ENCODE assay signal across 16 cellular contexts in genomic region chr13:100543872-100544602, GRCh38. TPM values are rescaled to one million over a fixed set of nuclear protein-coding genes. Genes with fewer than 3 reads are reported as not detected.
A peak's percentile ranks its signal among the peaks of the same experiment; 100 is the strongest.
DNase-seq lines count a peak whose midpoint lies in the region; ATAC-seq and TF ChIP-seq lines count a peak whose summit lies in the region.
"Had no signal": no experiment of that assay in that cellular context is flagged by ENCODE, and none has a peak within 500 bp of the region (broad histone marks: within the 10 kb centered on the region; RNA-seq: fewer than 3 reads in every experiment).

No MANE protein-coding gene starts in this region.

- no peaks in the 10 kb centered on the region for H3K36me3 ChIP-seq in A673 (ENCODE audit: insufficient read depth, low read length, poor library complexity, severe bottlenecking)
- no peaks in the 10 kb centered on the region for H3K36me3 ChIP-seq in Peyer's patch
- H3K36me3 ChIP-seq: stomach had no signal

- peak overlapping the region; percentile 5 for H3K27ac ChIP-seq in A673 (ENCODE audit: low read depth, low read length, poor library complexity, severe bottlenecking)
- H3K27ac ChIP-seq in Peyer's patch, result no peak overlapping the region

- H3K27ac Mint-ChIP-seq in osteocyte (ENCODE audit: unreplicated experiment), result peak overlapping the region; percentile 91
- H3K27ac Mint-ChIP-seq in activated naive CD8-positive, alpha-beta T cell treated with anti-CD3 and anti-CD28 coated beads for 36 hours, result no peak overlapping the region
- H3K27ac Mint-ChIP-seq: activated naive CD8-positive, alpha-beta T cell treated with anti-CD3 and anti-CD28 coated beads, Interleukin-2, amount 50 U/mL, for 24 hours had no signal

- H3K36me3 Mint-ChIP-seq in osteocyte (ENCODE audit: unreplicated experiment), result peaks cover 7% of the 10 kb centered on the region
- no peaks in the 10 kb centered on the region for H3K36me3 Mint-ChIP-seq in activated naive CD8-positive, alpha-beta T cell treated with anti-CD3 and anti-CD28 coated beads for 36 hours

- TF ChIP-seq CTCF in A673 (conservative IDR thresholded peaks at IDR 0.05; ENCODE audit: low read depth, low read length) (no peak), Peyer's patch (IDR thresholded peaks at IDR 0.05) (no peak), osteocyte (IDR thresholded peaks at IDR 0.05) (no peak)

- POLR2A ChIA-PET in A673 (lab: Charles Lee; ENCODE audit: low non-redundant PET), result no interaction called here

- no peaks in the 10 kb centered on the region for H3K27me3 Mint-ChIP-seq in osteocyte (ENCODE audit: unreplicated experiment)
- no peaks in the 10 kb centered on the region for H3K27me3 Mint-ChIP-seq in activated naive CD8-positive, alpha-beta T cell treated with anti-CD3 and anti-CD28 coated beads for 36 hours
- H3K27me3 Mint-ChIP-seq: activated naive CD8-positive, alpha-beta T cell treated with anti-CD3 and anti-CD28 coated beads, Interleukin-2, amount 50 U/mL, for 24 hours; naive B cell had no signal

- intact Hi-C loops in A673 (cut with micrococcal nuclease; ENCODE audit: unreplicated experiment), result no loop called here
- intact Hi-C loops in left ventricle myocardium superior (cut with micrococcal nuclease), result no loop called here

- peak overlapping the region; percentile 58 for H3K4me3 Mint-ChIP-seq in osteocyte (ENCODE audit: unreplicated experiment)
- H3K4me3 Mint-ChIP-seq in activated naive CD8-positive, alpha-beta T cell treated with anti-CD3 and anti-CD28 coated beads for 36 hours, result no peak overlapping the region
- H3K4me3 Mint-ChIP-seq: activated naive CD8-positive, alpha-beta T cell treated with anti-CD3 and anti-CD28 coated beads, Interleukin-2, amount 50 U/mL, for 24 hours; naive B cell had no signal

- TF ChIP-seq POLR2A in Peyer's patch (IDR thresholded peaks at IDR 0.05), result no peak

- ATAC-seq in left ventricle myocardium superior, result peak; percentile 25
- ATAC-seq: activated naive CD8-positive, alpha-beta T cell treated with anti-CD3 and anti-CD28 coated beads, Interleukin-2, amount 50 U/mL, for 24 hours had no signal

- peaks cover 67% of the 10 kb centered on the region for H3K4me1 Mint-ChIP-seq in osteocyte (ENCODE audit: unreplicated experiment)
- H3K4me1 Mint-ChIP-seq in activated naive CD8-positive, alpha-beta T cell treated with anti-CD3 and anti-CD28 coated beads for 36 hours, result peaks cover 9% of the 10 kb centered on the region

- CTCF ChIA-PET in A673 (lab: Charles Lee), result no interaction called here

- DNase-seq in A673 (ENCODE audit: low spot score) (no peak), Peyer's patch (peak in 2 of 3 donors; percentile 39 to 41), left ventricle myocardium superior (no peak), osteocyte (ENCODE audit: extremely low spot score, unreplicated experiment) (peak; percentile 85), RPMI8226 (no peak), T-helper 2 cell (no peak), ureter (ENCODE audit: low spot score) (no peak)
- DNase-seq in activated naive CD8-positive, alpha-beta T cell treated with anti-CD3 and anti-CD28 coated beads for 36 hours, result no peak
- DNase-seq: activated CD4-positive, alpha-beta T cell treated with anti-CD3 and anti-CD28 coated beads for 1 hour; activated naive CD8-positive, alpha-beta T cell treated with anti-CD3 and anti-CD28 coated beads, Interleukin-2, amount 50 U/mL, for 24 hours; activated T-cell treated with anti-CD3 and anti-CD28 coated beads for 4 hours; cortex of kidney; KG1; naive B cell; NCI-H69 had no signal

- H3K4me1 ChIP-seq in A673 (ENCODE audit: insufficient read depth, low read length, poor library complexity, severe bottlenecking), result peaks cover 24% of the 10 kb centered on the region
- no peaks in the 10 kb centered on the region for H3K4me1 ChIP-seq in Peyer's patch

- H3K27me3 ChIP-seq in A673 (replicated peaks; ENCODE audit: insufficient read depth, low read depth, low read length, poor library complexity) (no peaks in the 10 kb centered on the region), Peyer's patch (no peaks in the 10 kb centered on the region)
- H3K27me3 ChIP-seq: stomach had no signal

- BruUV-seq in A673 (replicated peaks; lab: Mats Ljungman, UMichigan), result no TSS peak

- no peaks in the 10 kb centered on the region for H3K9me3 ChIP-seq in A673 (ENCODE audit: low read depth, low read length, poor library complexity, severe bottlenecking)
- H3K9me3 ChIP-seq in Peyer's patch, result no peaks in the 10 kb centered on the region
- H3K9me3 ChIP-seq: stomach had no signal

- H3K9me3 Mint-ChIP-seq in osteocyte (ENCODE audit: unreplicated experiment), result no peaks in the 10 kb centered on the region
- H3K9me3 Mint-ChIP-seq in activated naive CD8-positive, alpha-beta T cell treated with anti-CD3 and anti-CD28 coated beads for 36 hours, result no peaks in the 10 kb centered on the region
- H3K9me3 Mint-ChIP-seq: activated naive CD8-positive, alpha-beta T cell treated with anti-CD3 and anti-CD28 coated beads, Interleukin-2, amount 50 U/mL, for 24 hours; naive B cell had no signal

- H3K4me3 ChIP-seq in A673 (ENCODE audit: low read depth, low read length, poor library complexity, severe bottlenecking) (no peak overlapping the region), Peyer's patch (no peak overlapping the region)

RNA-seq across cellular contexts. Expression of gene GGACT, which starts 44.6 kb away (rescaled TPM):
- 3.6 and 3.8 TPM in 2 replicates for total RNA-seq in A673 (2021)
- 10 to 100 TPM in 2 of 4 donors, 1 to 10 TPM in 2; 8.8 to 37.4 (median 9.7) TPM for total RNA-seq in Peyer's patch
- total RNA-seq in left ventricle myocardium superior, result 1.4 TPM
- 7.1 and 10.4 TPM in 2 replicates for total RNA-seq in osteocyte
- 8.5 TPM for total RNA-seq in ureter
- 1 to 10 TPM; 5.3 to 6.3 TPM for total RNA-seq in activated naive CD8-positive, alpha-beta T cell treated with anti-CD3 and anti-CD28 coated beads for 36 hours

Comparison
In these comparisons a context has a peak if more than half of its experiments do, and no peak if none do; other contexts are left out.
1. DNase-seq: peak in Peyer's patch (2 of 3) and osteocyte (single experiment); none in A673 (single experiment), left ventricle myocardium superior (single experiment), RPMI8226 (single experiment), T-helper 2 cell (0 of 5), ureter (single experiment) and activated naive CD8-positive, alpha-beta T cell treated with anti-CD3 and anti-CD28 coated beads for 36 hours (single experiment).